8 cellular contexts compared by ENCODE assay signal in genomic region chr5:34929150-34929719, GRCh38.
DNase-seq lines count a peak whose midpoint lies in the region; ATAC-seq and TF ChIP-seq lines count a peak whose summit lies in the region.

TSS of gene DNAJC21 (plus strand) at chr5:34929559. CDS start at chr5:34929820, 261 bp downstream.

- H3K4me1 Mint-ChIP-seq in activated naive CD4-positive, alpha-beta T cell treated with anti-CD3 and anti-CD28 coated beads, Interleukin-2, amount 50 U/mL, for 24 hours, result peaks cover 36% of the 10 kb centered on the region

- TF ChIP-seq CTCF in GM06990 (IDR thresholded peaks at IDR 0.05; ENCODE audit: insufficient read depth, low read length, poor library complexity, severe bottlenecking), result no peak

- peaks cover 18% of the 10 kb centered on the region for H3K36me3 Mint-ChIP-seq in activated naive CD4-positive, alpha-beta T cell treated with anti-CD3 and anti-CD28 coated beads, Interleukin-2, amount 50 U/mL, for 24 hours

- peak within 1 kb of the TSS; percentile 98 for H3K4me3 ChIP-seq in GM06990 (replicated peaks; ENCODE audit: low read depth, low read length)

- H3K9me3 Mint-ChIP-seq in activated naive CD4-positive, alpha-beta T cell treated with anti-CD3 and anti-CD28 coated beads, Interleukin-2, amount 50 U/mL, for 24 hours, result no peaks in the 10 kb centered on the region

- no peaks in the 10 kb centered on the region; the same call in none of the 2 replicates for H3K36me3 ChIP-seq in GM06990 (ENCODE audit: control insufficient read depth, insufficient read depth, low read length)

- peak; percentile 97 for DNase-seq in GM06990 (ENCODE audit: extremely low read depth, insufficient read length)
- peak; percentile 97 for DNase-seq in NCI-H1105 (lab: John Stamatoyannopoulos, UW)
- DNase-seq in SKM-1 (lab: John Stamatoyannopoulos, UW; ENCODE audit: unreplicated experiment), result peak; percentile 86
- DNase-seq in germinal center (ENCODE audit: low spot score), result peak; percentile 98
- peak; percentile 76 to 99 (median 97) for DNase-seq in nucleus accumbens (lab: John Stamatoyannopoulos, UW)
- peak; percentile 98 for DNase-seq in superior temporal gyrus (ENCODE audit: extremely low spot score)

- no peaks in the 10 kb centered on the region for H3K27me3 Mint-ChIP-seq in activated naive CD4-positive, alpha-beta T cell treated with anti-CD3 and anti-CD28 coated beads, Interleukin-2, amount 50 U/mL, for 24 hours

- peak; percentile 89 for ATAC-seq in HG02642 (IDR thresholded peaks at IDR 0.05; ENCODE audit: poor library complexity, unreplicated experiment)

- H3K27me3 ChIP-seq in GM06990 (replicated peaks; ENCODE audit: control insufficient read depth, insufficient read depth, low read length), result no peaks in the 10 kb centered on the region

- H3K27ac Mint-ChIP-seq in activated naive CD4-positive, alpha-beta T cell treated with anti-CD3 and anti-CD28 coated beads, Interleukin-2, amount 50 U/mL, for 24 hours, result peak within 1 kb of the TSS; percentile 98

- peak within 1 kb of the TSS; percentile 98 for H3K4me3 Mint-ChIP-seq in activated naive CD4-positive, alpha-beta T cell treated with anti-CD3 and anti-CD28 coated beads, Interleukin-2, amount 50 U/mL, for 24 hours

Comparison
In these comparisons a context has a peak if more than half of its experiments do, and no peak if none do; other contexts are left out.
1. Peak in every context shown above with its lines: DNase-seq, ATAC-seq and H3K4me3 ChIP-seq.